Comparison of ENCODE assay signal across 1 cellular context in genomic region chr6:92364948-92365386, GRCh38.
TF ChIP-seq lines count a peak whose summit lies in the region.

No MANE protein-coding gene starts in this region.

TF ChIP-seq in HepG2, 621 proteins besides CTCF, POLR2A, EP300 and RAD21 (continued from another document and continues in another):
- no peak for TF ChIP-seq ZHX2 (IDR thresholded peaks at IDR 0.05; ENCODE audit: low read depth)
- TF ChIP-seq ZHX2 (CRISPR knock-in tag; IDR thresholded peaks at IDR 0.05; ENCODE audit: borderline replicate concordance) = no peak
- TF ChIP-seq HNF4A (CRISPR knock-in tag; IDR thresholded peaks at IDR 0.05) = peak; percentile 93
- no peak for TF ChIP-seq TBP (CRISPR knock-in tag; IDR thresholded peaks at IDR 0.05)
- peak; percentile 74; the same call in 1 of the 2 replicates for TF ChIP-seq SIX1 (CRISPR knock-in tag; IDR thresholded peaks at IDR 0.05; ENCODE audit: borderline replicate concordance)
- TF ChIP-seq SNAPC2 (CRISPR knock-in tag; IDR thresholded peaks at IDR 0.05) = no peak
- no peak for TF ChIP-seq ERF (CRISPR knock-in tag; IDR thresholded peaks at IDR 0.05)
- TF ChIP-seq IRF9 (CRISPR knock-in tag; IDR thresholded peaks at IDR 0.05; ENCODE audit: borderline replicate concordance) = no peak
- TF ChIP-seq ZNF343 (CRISPR knock-in tag; IDR thresholded peaks at IDR 0.05) = no peak
- 0 out of 2 replicates have a peak, but pooled peaks have one; percentile 55 for TF ChIP-seq MEIS1 (CRISPR knock-in tag; IDR thresholded peaks at IDR 0.05; ENCODE audit: borderline replicate concordance)
- TF ChIP-seq ZNF543 (CRISPR knock-in tag; IDR thresholded peaks at IDR 0.05) = no peak
- TF ChIP-seq ZNF280D (CRISPR knock-in tag; IDR thresholded peaks at IDR 0.05) = no peak
- TF ChIP-seq BCLAF1 (IDR thresholded peaks at IDR 0.05) = no peak
- no peak for TF ChIP-seq ZNF678 (CRISPR knock-in tag; IDR thresholded peaks at IDR 0.05)
- TF ChIP-seq EEA1 (CRISPR knock-in tag; IDR thresholded peaks at IDR 0.05; ENCODE audit: borderline replicate concordance) = no peak
- TF ChIP-seq PAXIP1 (CRISPR knock-in tag; conservative IDR thresholded peaks at IDR 0.05) = peak; percentile 94
- no peak for TF ChIP-seq TOE1 (CRISPR knock-in tag; IDR thresholded peaks at IDR 0.05)
- TF ChIP-seq ZBTB7A (CRISPR knock-in tag; IDR thresholded peaks at IDR 0.05) = no peak
- TF ChIP-seq RELA (CRISPR knock-in tag; IDR thresholded peaks at IDR 0.05) = no peak
- TF ChIP-seq GPN1 (CRISPR knock-in tag; IDR thresholded peaks at IDR 0.05; ENCODE audit: borderline replicate concordance) = no peak
- no peak; the same call in 1 of the 2 replicates for TF ChIP-seq YEATS2 (CRISPR knock-in tag; IDR thresholded peaks at IDR 0.05; ENCODE audit: borderline replicate concordance)
- TF ChIP-seq KLF12 (CRISPR knock-in tag; IDR thresholded peaks at IDR 0.05; ENCODE audit: borderline replicate concordance) = no peak
- TF ChIP-seq TOPORS (CRISPR knock-in tag; IDR thresholded peaks at IDR 0.05) = no peak
- no peak for TF ChIP-seq ZNF777 (CRISPR knock-in tag; IDR thresholded peaks at IDR 0.05)
- no peak for TF ChIP-seq SATB2 (CRISPR knock-in tag; IDR thresholded peaks at IDR 0.05)
- TF ChIP-seq TFDP2 (CRISPR knock-in tag; IDR thresholded peaks at IDR 0.05) = no peak
- TF ChIP-seq HIC2 (CRISPR knock-in tag; IDR thresholded peaks at IDR 0.05; ENCODE audit: low read depth) = no peak
- peak; percentile 3; the same call in 1 of the 2 replicates for TF ChIP-seq STAG1 (CRISPR knock-in tag; IDR thresholded peaks at IDR 0.05)
- TF ChIP-seq GPBP1L1 (CRISPR knock-in tag; IDR thresholded peaks at IDR 0.05) = no peak
- TF ChIP-seq MYC (CRISPR knock-in tag; IDR thresholded peaks at IDR 0.05; ENCODE audit: borderline replicate concordance) = no peak
- no peak for TF ChIP-seq ZC3H4 (CRISPR knock-in tag; IDR thresholded peaks at IDR 0.05; ENCODE audit: borderline replicate concordance)
- TF ChIP-seq ZNF761 (CRISPR knock-in tag; conservative IDR thresholded peaks at IDR 0.05) = 0 out of 2 replicates have a peak, but pooled peaks have one; percentile 62
- peak; percentile 55; the same call in 1 of the 2 replicates for TF ChIP-seq NR2F2 (IDR thresholded peaks at IDR 0.05; ENCODE audit: borderline replicate concordance, low read depth)
- TF ChIP-seq ZNF576 (CRISPR knock-in tag; IDR thresholded peaks at IDR 0.05) = no peak
- no peak for TF ChIP-seq SUZ12 (IDR thresholded peaks at IDR 0.05; ENCODE audit: low read depth, low read length)
- no peak for TF ChIP-seq ZNF562 (CRISPR knock-in tag; IDR thresholded peaks at IDR 0.05; ENCODE audit: borderline replicate concordance)
- peak; percentile 94 for TF ChIP-seq FOXA1 (IDR thresholded peaks at IDR 0.05)
- peak; percentile 96 for TF ChIP-seq FOXA1 (CRISPR knock-in tag; IDR thresholded peaks at IDR 0.05)
- TF ChIP-seq ZNF44 (CRISPR knock-in tag; IDR thresholded peaks at IDR 0.05) = no peak
